ENCODE assay signal across 17 cellular contexts in the genomic region with DNA sequence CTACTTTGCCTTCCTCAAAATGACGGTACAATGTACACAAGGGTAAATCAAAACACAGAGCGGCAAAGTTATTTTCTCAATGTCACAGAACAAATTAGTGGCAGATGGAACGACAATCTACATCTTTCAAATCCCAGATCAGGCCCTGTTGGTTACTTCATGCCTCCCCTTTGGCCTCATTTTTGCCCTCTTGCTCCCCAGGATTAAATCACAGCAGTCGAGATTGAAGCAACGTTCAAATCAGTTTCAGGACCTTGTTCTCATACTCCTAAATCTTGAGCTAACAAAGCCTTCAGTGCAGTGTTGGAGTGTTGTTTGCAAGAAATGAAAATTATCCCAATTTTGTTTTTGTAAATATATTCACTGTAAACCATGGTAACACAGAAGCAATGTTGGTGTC.
"Had no signal": no experiment of that assay in that cellular context is flagged by ENCODE, and none has a peak within 500 bp of the region (broad histone marks: within the 10 kb centered on the region; RNA-seq: fewer than 3 reads in every experiment).

No MANE protein-coding gene starts in this region.

- H3K4me1 ChIP-seq: prostate gland had no signal

- ATAC-seq: activated CD8-positive, alpha-beta T cell treated with anti-CD3 and anti-CD28 coated beads for 36 hours; activated T-cell treated with anti-CD3 and anti-CD28 coated beads, Interleukin-2, amount 50 U/mL, for 72 hours; effector memory CD8-positive, alpha-beta T cell; left lobe of liver; mucosa of descending colon; naive thymus-derived CD8-positive, alpha-beta T cell; right cardiac atrium; stimulated activated naive CD8-positive, alpha-beta T cell treated with anti-CD3 and anti-CD28 coated beads, Interleukin-15, amount 100 ng/mL, for 72 hours; T-helper 17 cell; WTC11 had no signal

- H3K27me3 Mint-ChIP-seq: activated naive CD8-positive, alpha-beta T cell treated with anti-CD3 and anti-CD28 coated beads for 36 hours; stimulated activated naive CD8-positive, alpha-beta T cell treated with anti-CD3 and anti-CD28 coated beads, Interleukin-15, amount 100 ng/mL, for 72 hours had no signal

- H3K9me3 ChIP-seq: mucosa of descending colon, neutrophil, prostate gland, thoracic aorta had no signal

- H3K27ac ChIP-seq: neutrophil, prostate gland, thoracic aorta had no signal

- H3K27ac Mint-ChIP-seq: activated CD8-positive, alpha-beta T cell treated with anti-CD3 and anti-CD28 coated beads for 36 hours; activated naive CD8-positive, alpha-beta T cell treated with anti-CD3 and anti-CD28 coated beads for 36 hours; activated T-cell treated with anti-CD3 and anti-CD28 coated beads, Interleukin-2, amount 50 U/mL, for 72 hours; effector memory CD8-positive, alpha-beta T cell; naive thymus-derived CD8-positive, alpha-beta T cell; stimulated activated naive CD8-positive, alpha-beta T cell treated with anti-CD3 and anti-CD28 coated beads, Interleukin-15, amount 100 ng/mL, for 72 hours; T-helper 17 cell; WTC11 had no signal

- H3K9me3 Mint-ChIP-seq: activated CD8-positive, alpha-beta T cell treated with anti-CD3 and anti-CD28 coated beads for 36 hours; activated naive CD8-positive, alpha-beta T cell treated with anti-CD3 and anti-CD28 coated beads for 36 hours; activated T-cell treated with anti-CD3 and anti-CD28 coated beads, Interleukin-2, amount 50 U/mL, for 72 hours; naive thymus-derived CD8-positive, alpha-beta T cell; stimulated activated naive CD8-positive, alpha-beta T cell treated with anti-CD3 and anti-CD28 coated beads, Interleukin-15, amount 100 ng/mL, for 72 hours; WTC11 had no signal

- DNase-seq: activated CD4-positive, alpha-beta T cell treated with anti-CD3 and anti-CD28 coated beads for 4 hours; activated CD8-positive, alpha-beta memory T cell treated with anti-CD3 and anti-CD28 coated beads, Interleukin-2, amount 50 U/mL, for 48 hours; activated CD8-positive, alpha-beta T cell treated with anti-CD3 and anti-CD28 coated beads for 36 hours; activated gamma-delta T cell treated with Interleukin-2 at 50 U/mL for 16 hours; activated naive CD8-positive, alpha-beta T cell treated with anti-CD3 and anti-CD28 coated beads for 36 hours; activated T-cell treated with anti-CD3 and anti-CD28 coated beads, Interleukin-2, amount 50 U/mL, for 72 hours; effector memory CD8-positive, alpha-beta T cell; mucosa of descending colon; naive thymus-derived CD8-positive, alpha-beta T cell; right cardiac atrium; stimulated activated naive CD8-positive, alpha-beta T cell treated with anti-CD3 and anti-CD28 coated beads, Interleukin-15, amount 100 ng/mL, for 72 hours; T-helper 17 cell had no signal

- H3K36me3 ChIP-seq: neutrophil, prostate gland, thoracic aorta had no signal

- H3K4me1 Mint-ChIP-seq: activated naive CD8-positive, alpha-beta T cell treated with anti-CD3 and anti-CD28 coated beads for 36 hours; naive thymus-derived CD8-positive, alpha-beta T cell; stimulated activated naive CD8-positive, alpha-beta T cell treated with anti-CD3 and anti-CD28 coated beads, Interleukin-15, amount 100 ng/mL, for 72 hours; T-helper 17 cell had no signal

- H3K4me3 Mint-ChIP-seq: activated CD8-positive, alpha-beta T cell treated with anti-CD3 and anti-CD28 coated beads for 36 hours; activated naive CD8-positive, alpha-beta T cell treated with anti-CD3 and anti-CD28 coated beads for 36 hours; activated T-cell treated with anti-CD3 and anti-CD28 coated beads, Interleukin-2, amount 50 U/mL, for 72 hours; effector memory CD8-positive, alpha-beta T cell; naive thymus-derived CD8-positive, alpha-beta T cell; stimulated activated naive CD8-positive, alpha-beta T cell treated with anti-CD3 and anti-CD28 coated beads, Interleukin-15, amount 100 ng/mL, for 72 hours; T-helper 17 cell; WTC11 had no signal

- H3K4me3 ChIP-seq: mucosa of descending colon, prostate gland, thoracic aorta had no signal

- H3K36me3 Mint-ChIP-seq: activated naive CD8-positive, alpha-beta T cell treated with anti-CD3 and anti-CD28 coated beads for 36 hours; naive thymus-derived CD8-positive, alpha-beta T cell; WTC11 had no signal

- H3K27me3 ChIP-seq: neutrophil had no signal
